Comparison of ENCODE assay signal across 8 cellular contexts in the genomic region with DNA sequence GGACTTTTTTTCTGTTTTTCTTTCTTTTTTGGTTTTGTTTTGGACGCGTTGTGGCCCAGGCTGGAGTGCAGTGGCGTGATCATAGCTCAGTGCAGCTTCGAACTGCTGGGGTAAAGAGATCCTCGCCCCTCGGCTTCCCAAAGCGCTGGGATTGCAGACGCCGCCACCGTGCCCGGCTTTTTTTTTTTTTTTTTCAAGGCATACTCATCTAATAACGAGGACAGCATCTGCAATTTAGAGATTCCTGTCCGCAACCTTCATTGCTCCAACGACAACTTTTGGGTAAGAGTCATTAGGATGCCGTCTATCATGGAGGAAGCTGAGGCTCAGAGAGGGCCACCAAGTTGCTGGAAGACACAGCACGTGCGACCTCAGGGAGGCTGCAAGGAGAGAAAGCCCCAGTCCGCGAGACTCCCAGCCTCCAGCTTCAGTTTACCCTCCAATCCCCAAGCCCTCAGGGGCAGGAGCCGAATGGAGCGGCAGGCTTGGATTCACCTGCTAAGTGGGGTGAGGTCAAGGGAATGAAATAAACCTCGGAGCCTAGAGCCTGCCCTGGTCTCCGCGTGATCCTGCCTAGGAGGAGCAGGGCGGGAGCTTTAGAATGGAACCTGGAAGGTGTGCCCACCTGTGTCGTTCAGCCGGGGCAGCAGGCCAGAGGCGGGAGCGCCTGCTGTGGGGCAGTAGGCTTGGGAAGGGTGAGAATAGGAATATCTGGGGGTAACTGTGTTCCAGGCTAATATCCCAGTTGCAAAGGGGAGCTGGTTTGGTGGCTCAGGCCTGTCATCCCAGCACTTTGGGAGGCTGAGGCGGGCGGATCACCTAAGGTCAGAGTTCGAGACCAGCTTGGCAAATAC. TPM values are rescaled to one million over a fixed set of nuclear protein-coding genes. Genes with fewer than 3 reads are reported as not detected.
DNase-seq lines count a peak whose midpoint lies in the region; ATAC-seq and TF ChIP-seq lines count a peak whose summit lies in the region.

No MANE protein-coding gene starts in this region.

- CTCF ChIA-PET in SK-N-SH (lab: Yijun Ruan, JAX), result interaction anchor here (1.0 to 1.6 kb wide), 3 partner anchors 50 to 287 kb away, joined by 3 to 6 read pairs (median 5); no protein-coding TSS in a partner anchor

- H2AFZ ChIP-seq in GM23248 (peak overlapping the region; percentile 86), SK-N-SH (ENCODE audit: low read depth) (peak overlapping the region; percentile 87)

- POLR2A ChIA-PET in SK-N-SH (lab: Yijun Ruan, JAX), result no interaction called here

- in situ Hi-C loops in GM23248 (cut with MboI) (no loop called here), ACHN (cut with HindIII; ENCODE audit: low pct_ligation_motif_present, low pct_unique_long_range_greater_than_20kb, low sequenced_read_pairs) (no loop called here)

- no peaks in the 10 kb centered on the region for H3K27me3 ChIP-seq in GM23248 (replicated peaks; ENCODE audit: insufficient read depth)
- no peaks in the 10 kb centered on the region for H3K27me3 ChIP-seq in SK-N-SH (ENCODE audit: insufficient read depth)

- no peaks in the 10 kb centered on the region for H3K9me3 ChIP-seq in GM23248 (ENCODE audit: low read depth)
- no peaks in the 10 kb centered on the region for H3K9me3 ChIP-seq in SK-N-SH

- no peak for TF ChIP-seq EP300 in SK-N-SH (IDR thresholded peaks at IDR 0.05; ENCODE audit: borderline replicate concordance in 1 of 2, low read depth in 1 of 2, low read length in 1 of 2)

- H3K4me1 ChIP-seq in GM23248 (ENCODE audit: insufficient read depth), result peaks cover 6% of the 10 kb centered on the region; the same call in 1 of the 2 replicates
- H3K4me1 ChIP-seq in SK-N-SH (ENCODE audit: control insufficient read depth in 1 of 2, insufficient read depth in 2 of 2, low read depth in 1 of 2, low read length in 1 of 2), result peaks cover 4 to 25% of the 10 kb centered on the region in 2 experiments; a peak in 3 of 4 replicates

- H3F3A ChIP-seq in GM23248 (ENCODE audit: insufficient read depth) (peaks cover 6% of the 10 kb centered on the region; the same call in 1 of the 2 replicates), SK-N-SH (replicated peaks; ENCODE audit: insufficient read depth) (no peaks in the 10 kb centered on the region)

- H3K4me2 ChIP-seq in GM23248 (ENCODE audit: unreplicated experiment), result peak overlapping the region; percentile 83
- peak overlapping the region; percentile 100 for H3K4me2 ChIP-seq in SK-N-SH

- no peaks in the 10 kb centered on the region for H3K9me2 ChIP-seq in GM23248 (ENCODE audit: insufficient read depth)
- H3K9me2 ChIP-seq in SK-N-SH, result no peaks in the 10 kb centered on the region

- DNase-seq in GM23248 (peak; percentile 63), SK-N-SH (no peak), foreskin melanocyte (peak; percentile 39), skeletal muscle cell (ENCODE audit: low read depth) (no peak), NCI-H526 treated with DMSO at 0.1 percent for 48 hours (lab: John Stamatoyannopoulos, UW) (no peak), ACHN (no peak), activated gamma-delta T cell (lab: John Stamatoyannopoulos, UW) (no peak)

- TF ChIP-seq CTCF in SK-N-SH (IDR thresholded peaks at IDR 0.05), result no peak

- no peak for TF ChIP-seq RAD21 in SK-N-SH (IDR thresholded peaks at IDR 0.05; ENCODE audit: low read length)

- WGBS in GM23248 (ENCODE audit: low coverage in 1 of 2, low lambda C conversion rate in 2 of 2, missing lambda C conversion rate in 2 of 2), 2 experiments, result 22 to 23% methylated on average over 32 of the region's 32 CpGs
- WGBS in SK-N-SH (ENCODE audit: low lambda C conversion rate), result 20% methylated on average over 32 of the region's 32 CpGs

- H3K36me3 ChIP-seq in GM23248 (ENCODE audit: low read depth) (peaks cover 3% of the 10 kb centered on the region; the same call in 1 of the 2 replicates), SK-N-SH (replicated peaks in 1 of 2; ENCODE audit: control insufficient read depth in 1 of 2, insufficient read depth in 2 of 2, low read length in 1 of 2) (peaks cover 1% of the 10 kb centered on the region in 2 experiments)

- H3K79me2 ChIP-seq in GM23248 (ENCODE audit: insufficient read depth) (peaks cover 33% of the 10 kb centered on the region), SK-N-SH (ENCODE audit: insufficient read depth) (peaks cover 30% of the 10 kb centered on the region)

- H3K4me3 ChIP-seq in GM23248 (peak overlapping the region; percentile 77), SK-N-SH (ENCODE audit: low read depth in 2 of 2, low read length in 1 of 2) (peak overlapping the region; percentile 75 to 93), skeletal muscle cell (ENCODE audit: low read depth, low read length) (peak overlapping the region; percentile 91)

- H3K27ac ChIP-seq in GM23248, result peak overlapping the region; percentile 71
- H3K27ac ChIP-seq in SK-N-SH (ENCODE audit: low read depth in 2 of 2, low read length in 1 of 2), result peak overlapping the region; percentile 62 to 63; a peak in 3 of 4 replicates

- no peak for ATAC-seq in GM18870 (IDR thresholded peaks at IDR 0.05; ENCODE audit: unreplicated experiment)

- H3K9ac ChIP-seq in GM23248 (peak overlapping the region; percentile 79), SK-N-SH (peak overlapping the region; percentile 73)

- no peaks in the 10 kb centered on the region for H4K20me1 ChIP-seq in GM23248 (ENCODE audit: insufficient read depth)
- H4K20me1 ChIP-seq in SK-N-SH (ENCODE audit: insufficient read depth), result no peaks in the 10 kb centered on the region

TF ChIP-seq in SK-N-SH, 30 proteins besides CTCF, POLR2A, EP300 and RAD21:
- no peak for TF ChIP-seq TEAD4 (IDR thresholded peaks at IDR 0.05; ENCODE audit: borderline replicate concordance, insufficient read depth)
- TF ChIP-seq GATA2 (CRISPR knock-in tag; IDR thresholded peaks at IDR 0.05), result no peak
- TF ChIP-seq NRF1 (IDR thresholded peaks at IDR 0.05; ENCODE audit: low read depth, low read length), result no peak
- TF ChIP-seq TAF1 (IDR thresholded peaks at IDR 0.05; ENCODE audit: borderline replicate concordance, low read depth, low read length), result no peak
- no peak for TF ChIP-seq RFX5 (IDR thresholded peaks at IDR 0.05; ENCODE audit: low read length)
- no peak; the same call in none of the 2 replicates for TF ChIP-seq MXI1 (IDR thresholded peaks at IDR 0.05; ENCODE audit: low read depth, low read length)
- TF ChIP-seq, protein P1, sequence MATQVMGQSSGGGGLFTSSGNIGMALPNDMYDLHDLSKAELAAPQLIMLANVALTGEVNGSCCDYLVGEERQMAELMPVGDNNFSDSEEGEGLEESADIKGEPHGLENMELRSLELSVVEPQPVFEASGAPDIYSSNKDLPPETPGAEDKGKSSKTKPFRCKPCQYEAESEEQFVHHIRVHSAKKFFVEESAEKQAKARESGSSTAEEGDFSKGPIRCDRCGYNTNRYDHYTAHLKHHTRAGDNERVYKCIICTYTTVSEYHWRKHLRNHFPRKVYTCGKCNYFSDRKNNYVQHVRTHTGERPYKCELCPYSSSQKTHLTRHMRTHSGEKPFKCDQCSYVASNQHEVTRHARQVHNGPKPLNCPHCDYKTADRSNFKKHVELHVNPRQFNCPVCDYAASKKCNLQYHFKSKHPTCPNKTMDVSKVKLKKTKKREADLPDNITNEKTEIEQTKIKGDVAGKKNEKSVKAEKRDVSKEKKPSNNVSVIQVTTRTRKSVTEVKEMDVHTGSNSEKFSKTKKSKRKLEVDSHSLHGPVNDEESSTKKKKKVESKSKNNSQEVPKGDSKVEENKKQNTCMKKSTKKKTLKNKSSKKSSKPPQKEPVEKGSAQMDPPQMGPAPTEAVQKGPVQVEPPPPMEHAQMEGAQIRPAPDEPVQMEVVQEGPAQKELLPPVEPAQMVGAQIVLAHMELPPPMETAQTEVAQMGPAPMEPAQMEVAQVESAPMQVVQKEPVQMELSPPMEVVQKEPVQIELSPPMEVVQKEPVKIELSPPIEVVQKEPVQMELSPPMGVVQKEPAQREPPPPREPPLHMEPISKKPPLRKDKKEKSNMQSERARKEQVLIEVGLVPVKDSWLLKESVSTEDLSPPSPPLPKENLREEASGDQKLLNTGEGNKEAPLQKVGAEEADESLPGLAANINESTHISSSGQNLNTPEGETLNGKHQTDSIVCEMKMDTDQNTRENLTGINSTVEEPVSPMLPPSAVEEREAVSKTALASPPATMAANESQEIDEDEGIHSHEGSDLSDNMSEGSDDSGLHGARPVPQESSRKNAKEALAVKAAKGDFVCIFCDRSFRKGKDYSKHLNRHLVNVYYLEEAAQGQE (IDR thresholded peaks at IDR 0.05; ENCODE audit: low read depth, low read length), result no peak
- no peak for TF ChIP-seq FOXM1 (IDR thresholded peaks at IDR 0.05; ENCODE audit: low read depth)
- TF ChIP-seq POLR2AphosphoS5 (IDR thresholded peaks at IDR 0.05; ENCODE audit: low read depth, low read length), result no peak
- TF ChIP-seq JUND (IDR thresholded peaks at IDR 0.05), result no peak

RNA-seq across cellular contexts. Expression of a gene that starts 0.7 kb away (rescaled TPM):
- 36.2 and 48.8 TPM in 2 replicates for total RNA-seq in GM23248 (2014; rRNA removed; shearing (Covaris generic))
- polyA plus RNA-seq in GM23248 (2016; fragmentation: Nextera tagmentation; extraction: Ambion mirVana), result 21.8 and 23.6 TPM in 2 replicates
- polyA plus RNA-seq in SK-N-SH (2012; rRNA removed), result 38.2 and 40.1 TPM in 2 replicates
- polyA plus RNA-seq in SK-N-SH (2012; cell fraction: cytosol; rRNA removed), result 9.6 and 13.7 TPM in 2 replicates
- 157 and 218 TPM in 2 replicates for polyA plus RNA-seq in SK-N-SH (2012; cell fraction: nucleus; rRNA removed)

RNA-seq across cellular contexts. Expression of a gene that starts 5.7 kb away (rescaled TPM):
- total RNA-seq in GM23248 (2014; rRNA removed; shearing (Covaris generic)), result 0.13 and 1.2 TPM in 2 replicates
- not detected in 2 replicates for polyA plus RNA-seq in GM23248 (2016; fragmentation: Nextera tagmentation; extraction: Ambion mirVana)
- polyA plus RNA-seq in SK-N-SH (2012; rRNA removed), result 0.62 and 0.93 TPM in 2 replicates
- polyA plus RNA-seq in SK-N-SH (2012; cell fraction: cytosol; rRNA removed), result 0.16 and 0.27 TPM in 2 replicates
- polyA plus RNA-seq in SK-N-SH (2012; cell fraction: nucleus; rRNA removed), result 3.5 and 4.7 TPM in 2 replicates

RNA-seq across cellular contexts. Expression of a gene that starts 29.0 kb away (rescaled TPM):
- 71.3 and 72.4 TPM in 2 replicates for total RNA-seq in GM23248 (2014; rRNA removed; shearing (Covaris generic))
- 52.7 and 58.5 TPM in 2 replicates for polyA plus RNA-seq in GM23248 (2016; fragmentation: Nextera tagmentation; extraction: Ambion mirVana)
- 9.0 and 12.9 TPM in 2 replicates for polyA plus RNA-seq in SK-N-SH (2012; rRNA removed)
- polyA plus RNA-seq in SK-N-SH (2012; cell fraction: cytosol; rRNA removed), result 11.9 and 17.2 TPM in 2 replicates
- 43.5 and 64.4 TPM in 2 replicates for polyA plus RNA-seq in SK-N-SH (2012; cell fraction: nucleus; rRNA removed)

RNA-seq across cellular contexts. Expression of a gene that starts 42.2 kb away (rescaled TPM):
- total RNA-seq in GM23248 (2014; rRNA removed; shearing (Covaris generic)), result 97.3 and 100 TPM in 2 replicates
- polyA plus RNA-seq in GM23248 (2016; fragmentation: Nextera tagmentation; extraction: Ambion mirVana) (39.2 and 41.4 TPM in 2 replicates), SK-N-SH (2012; rRNA removed) (64.4 and 73.0 TPM in 2 replicates)
- 33.6 and 47.9 TPM in 2 replicates for polyA plus RNA-seq in SK-N-SH (2012; cell fraction: cytosol; rRNA removed)
- 259 and 359 TPM in 2 replicates for polyA plus RNA-seq in SK-N-SH (2012; cell fraction: nucleus; rRNA removed)

RNA-seq across cellular contexts. Expression of a gene that starts 44.3 kb away (rescaled TPM):
- 1.8 and 3.1 TPM in 2 replicates for total RNA-seq in GM23248 (2014; rRNA removed; shearing (Covaris generic))
- polyA plus RNA-seq in GM23248 (2016; fragmentation: Nextera tagmentation; extraction: Ambion mirVana) (0.14 TPM in 1 of 2 replicates, not detected in the other), SK-N-SH (2012; rRNA removed) (3.4 and 5.6 TPM in 2 replicates)
- polyA plus RNA-seq in SK-N-SH (2012; cell fraction: cytosol; rRNA removed), result 4.4 and 8.7 TPM in 2 replicates
- polyA plus RNA-seq in SK-N-SH (2012; cell fraction: nucleus; rRNA removed), result 11.1 and 12.0 TPM in 2 replicates

Comparison
In these comparisons a context has a peak if more than half of its experiments do, and no peak if none do; other contexts are left out.
1. DNase-seq: peak in GM23248 (single experiment) and foreskin melanocyte (single experiment); none in SK-N-SH (single experiment), skeletal muscle cell (single experiment), NCI-H526 treated with DMSO at 0.1 percent for 48 hours (single experiment), ACHN (single experiment) and activated gamma-delta T cell (single experiment).
2. Peak in every context shown above with its lines, with median percentiles within 50 percentile points of each other: H3K4me3 ChIP-seq.